Comparison of ENCODE assay signal across 28 cellular contexts in the genomic region with DNA sequence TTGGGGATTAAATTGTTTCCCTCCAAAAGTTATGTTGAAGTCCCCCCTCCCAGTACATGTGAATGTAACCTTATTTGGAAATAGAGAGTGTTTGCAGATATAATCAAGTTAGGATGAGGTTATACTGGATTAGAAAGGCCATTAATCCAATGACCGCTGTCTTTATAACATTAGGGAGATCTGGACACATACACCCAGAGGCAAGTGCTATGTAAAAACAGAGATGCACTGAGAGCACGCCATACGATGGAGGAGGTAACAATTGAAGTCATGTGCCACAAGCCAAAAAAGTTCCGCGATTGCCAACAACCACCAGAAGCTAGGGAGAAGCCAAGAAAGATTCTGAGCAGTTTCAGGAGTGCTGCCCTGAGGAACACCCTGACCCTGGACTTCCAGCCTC.
"Had no signal": no experiment of that assay in that cellular context is flagged by ENCODE, and none has a peak within 500 bp of the region (broad histone marks: within the 10 kb centered on the region; RNA-seq: fewer than 3 reads in every experiment).

No MANE protein-coding gene starts in this region.

- H3K9me3 Mint-ChIP-seq: activated CD4-positive, alpha-beta memory T cell treated with anti-CD3 and anti-CD28 coated beads for 36 hours; activated CD4-positive, alpha-beta T cell treated with anti-CD3 and anti-CD28 coated beads, Interleukin-2, amount 10 ng/mL, durations not matched to agents 24 days and 14 days; activated naive CD4-positive, alpha-beta T cell treated with anti-CD3 and anti-CD28 coated beads for 36 hours; activated naive CD4-positive, alpha-beta T cell treated with anti-CD3 and anti-CD28 coated beads, Interleukin-2, amount 50 U/mL, for 24 hours; activated naive CD8-positive, alpha-beta T cell treated with anti-CD3 and anti-CD28 coated beads for 36 hours; activated naive CD8-positive, alpha-beta T cell treated with anti-CD3 and anti-CD28 coated beads, Interleukin-2, amount 50 U/mL, for 24 hours; activated T-helper 1 cell treated with anti-CD3 and anti-CD28 coated beads, Interleukin-12 subunit alpha, Interleukin-12 subunit beta, Interleukin-2, Interleukin-4 antibody, amounts not matched to agents 30 ng/mL and 10 ng/mL and 1 ng/mL, durations not matched to agents 14 hours and 24 hours and 36 hours; activated T-helper 2 cell treated with anti-CD3 and anti-CD28 coated beads, Interferon-gamma antibody, Interleukin-2, Interleukin-4, amounts not matched to agents 10 μg/mL and 5 μg/mL and 100 μg/mL, durations not matched to agents 14 hours and 24 hours and 36 hours; brain had no signal

- DNase-seq: activated CD4-positive, alpha-beta memory T cell treated with anti-CD3 and anti-CD28 coated beads for 36 hours; activated CD4-positive, alpha-beta T cell treated with anti-CD3 and anti-CD28 coated beads for 36 hours; activated CD4-positive, alpha-beta T cell treated with anti-CD3 and anti-CD28 coated beads, Interleukin-2, amount 10 ng/mL, durations not matched to agents 24 days and 14 days; activated CD4-positive, CD25-positive, alpha-beta regulatory T cell; activated CD4-positive, CD25-positive, alpha-beta regulatory T cell treated with anti-CD3 and anti-CD28 coated beads, Interleukin-2, amount 50 U/mL, for 72 hours; activated CD8-positive, alpha-beta memory T cell treated with anti-CD3 and anti-CD28 coated beads, Interleukin-2, amount 10 ng/mL, durations not matched to agents 7 days and 5 days; activated CD8-positive, alpha-beta memory T cell treated with anti-CD3 and anti-CD28 coated beads, Interleukin-2, amount 50 U/mL, for 4 hours; activated CD8-positive, alpha-beta T cell treated with anti-CD3 and anti-CD28 coated beads, Interleukin-2, amount 10 ng/mL, durations not matched to agents 7 days and 5 days; activated effector memory CD4-positive, alpha-beta T cell treated with anti-CD3 and anti-CD28 coated beads, Interleukin-2, amount 50 U/mL, for 16 hours; activated naive CD4-positive, alpha-beta T cell treated with anti-CD3 and anti-CD28 coated beads for 36 hours; activated naive CD8-positive, alpha-beta T cell treated with anti-CD3 and anti-CD28 coated beads for 36 hours; activated naive CD8-positive, alpha-beta T cell treated with anti-CD3 and anti-CD28 coated beads, Interleukin-2, amount 50 U/mL, for 24 hours; activated T-cell treated with anti-CD3 and anti-CD28 coated beads, Interleukin-2, amount 50 U/mL, for 1 hour; activated T-cell treated with anti-CD3 and anti-CD28 coated beads, Interleukin-2, amount 50 U/mL, for 48 hours; amygdala; central memory CD4-positive, alpha-beta T cell; cerebellar nuclear complex; colonic mucosa; effector CD8-positive, alpha-beta T cell; foreskin keratinocyte; gastrocnemius medialis; heart right ventricle; T-helper 2 cell had no signal

- H3K4me3 Mint-ChIP-seq: activated CD4-positive, alpha-beta memory T cell treated with anti-CD3 and anti-CD28 coated beads for 36 hours; activated CD4-positive, alpha-beta T cell treated with anti-CD3 and anti-CD28 coated beads for 36 hours; activated CD4-positive, alpha-beta T cell treated with anti-CD3 and anti-CD28 coated beads, Interleukin-2, amount 10 ng/mL, durations not matched to agents 24 days and 14 days; activated CD8-positive, alpha-beta memory T cell treated with anti-CD3 and anti-CD28 coated beads, Interleukin-2, amount 10 ng/mL, durations not matched to agents 7 days and 5 days; activated CD8-positive, alpha-beta T cell treated with anti-CD3 and anti-CD28 coated beads, Interleukin-2, amount 10 ng/mL, durations not matched to agents 7 days and 5 days; activated naive CD4-positive, alpha-beta T cell treated with anti-CD3 and anti-CD28 coated beads for 36 hours; activated naive CD4-positive, alpha-beta T cell treated with anti-CD3 and anti-CD28 coated beads, Interleukin-2, amount 50 U/mL, for 24 hours; activated naive CD8-positive, alpha-beta T cell treated with anti-CD3 and anti-CD28 coated beads for 36 hours; activated naive CD8-positive, alpha-beta T cell treated with anti-CD3 and anti-CD28 coated beads, Interleukin-2, amount 50 U/mL, for 24 hours; activated T-helper 1 cell treated with anti-CD3 and anti-CD28 coated beads, Interleukin-12 subunit alpha, Interleukin-12 subunit beta, Interleukin-2, Interleukin-4 antibody, amounts not matched to agents 30 ng/mL and 10 ng/mL and 1 ng/mL, durations not matched to agents 14 hours and 24 hours and 36 hours; brain had no signal

- ATAC-seq: activated CD4-positive, alpha-beta T cell treated with anti-CD3 and anti-CD28 coated beads for 36 hours; activated CD8-positive, alpha-beta memory T cell treated with anti-CD3 and anti-CD28 coated beads, Interleukin-2, amount 10 ng/mL, durations not matched to agents 7 days and 5 days; activated CD8-positive, alpha-beta T cell treated with anti-CD3 and anti-CD28 coated beads, Interleukin-2, amount 10 ng/mL, durations not matched to agents 7 days and 5 days; activated naive CD8-positive, alpha-beta T cell treated with anti-CD3 and anti-CD28 coated beads, Interleukin-2, amount 50 U/mL, for 24 hours; esophagus mucosa; foreskin keratinocyte; gastrocnemius medialis; heart right ventricle had no signal

- H3K27me3 Mint-ChIP-seq: activated CD4-positive, alpha-beta memory T cell treated with anti-CD3 and anti-CD28 coated beads for 36 hours; activated CD4-positive, alpha-beta T cell treated with anti-CD3 and anti-CD28 coated beads for 36 hours; activated CD4-positive, alpha-beta T cell treated with anti-CD3 and anti-CD28 coated beads, Interleukin-2, amount 10 ng/mL, durations not matched to agents 24 days and 14 days; activated CD8-positive, alpha-beta memory T cell treated with anti-CD3 and anti-CD28 coated beads, Interleukin-2, amount 10 ng/mL, durations not matched to agents 7 days and 5 days; activated naive CD4-positive, alpha-beta T cell treated with anti-CD3 and anti-CD28 coated beads, Interleukin-2, amount 50 U/mL, for 24 hours; activated naive CD8-positive, alpha-beta T cell treated with anti-CD3 and anti-CD28 coated beads for 36 hours; activated naive CD8-positive, alpha-beta T cell treated with anti-CD3 and anti-CD28 coated beads, Interleukin-2, amount 50 U/mL, for 24 hours; brain had no signal

- H3K27ac Mint-ChIP-seq: activated CD4-positive, alpha-beta memory T cell treated with anti-CD3 and anti-CD28 coated beads for 36 hours; activated CD4-positive, alpha-beta T cell treated with anti-CD3 and anti-CD28 coated beads for 36 hours; activated CD4-positive, alpha-beta T cell treated with anti-CD3 and anti-CD28 coated beads, Interleukin-2, amount 10 ng/mL, durations not matched to agents 24 days and 14 days; activated CD8-positive, alpha-beta memory T cell treated with anti-CD3 and anti-CD28 coated beads, Interleukin-2, amount 10 ng/mL, durations not matched to agents 7 days and 5 days; activated CD8-positive, alpha-beta T cell treated with anti-CD3 and anti-CD28 coated beads, Interleukin-2, amount 10 ng/mL, durations not matched to agents 7 days and 5 days; activated naive CD4-positive, alpha-beta T cell treated with anti-CD3 and anti-CD28 coated beads for 36 hours; activated naive CD4-positive, alpha-beta T cell treated with anti-CD3 and anti-CD28 coated beads, Interleukin-2, amount 50 U/mL, for 24 hours; activated naive CD8-positive, alpha-beta T cell treated with anti-CD3 and anti-CD28 coated beads for 36 hours; activated naive CD8-positive, alpha-beta T cell treated with anti-CD3 and anti-CD28 coated beads, Interleukin-2, amount 50 U/mL, for 24 hours; activated T-helper 1 cell treated with anti-CD3 and anti-CD28 coated beads, Interleukin-12 subunit alpha, Interleukin-12 subunit beta, Interleukin-2, Interleukin-4 antibody, amounts not matched to agents 30 ng/mL and 10 ng/mL and 1 ng/mL, durations not matched to agents 14 hours and 24 hours and 36 hours; activated T-helper 2 cell treated with anti-CD3 and anti-CD28 coated beads, Interferon-gamma antibody, Interleukin-2, Interleukin-4, amounts not matched to agents 10 μg/mL and 5 μg/mL and 100 μg/mL, durations not matched to agents 14 hours and 24 hours and 36 hours had no signal

- H3K4me1 Mint-ChIP-seq: activated CD4-positive, alpha-beta T cell treated with anti-CD3 and anti-CD28 coated beads, Interleukin-2, amount 10 ng/mL, durations not matched to agents 24 days and 14 days; activated CD8-positive, alpha-beta memory T cell treated with anti-CD3 and anti-CD28 coated beads, Interleukin-2, amount 10 ng/mL, durations not matched to agents 7 days and 5 days; activated naive CD8-positive, alpha-beta T cell treated with anti-CD3 and anti-CD28 coated beads for 36 hours; activated naive CD8-positive, alpha-beta T cell treated with anti-CD3 and anti-CD28 coated beads, Interleukin-2, amount 50 U/mL, for 24 hours; brain had no signal
